ENCODE assay signal across 1 cellular context in genomic region chr2:177353084-177353483, GRCh38.
TF ChIP-seq lines count a peak whose summit lies in the region.

No MANE protein-coding gene starts in this region.

TF ChIP-seq in HepG2, 621 proteins besides CTCF, POLR2A, EP300 and RAD21:
- TF ChIP-seq FLYWCH1 (CRISPR knock-in tag; IDR thresholded peaks at IDR 0.05) (no peak), ZNF768 (CRISPR knock-in tag; IDR thresholded peaks at IDR 0.05) (no peak), KLF16 (CRISPR knock-in tag; IDR thresholded peaks at IDR 0.05) (no peak), DRAP1 (CRISPR knock-in tag; IDR thresholded peaks at IDR 0.05) (no peak), ZBTB37 (CRISPR knock-in tag; IDR thresholded peaks at IDR 0.05) (no peak), ZNF124 (CRISPR knock-in tag; IDR thresholded peaks at IDR 0.05) (no peak), AHDC1 (CRISPR knock-in tag; IDR thresholded peaks at IDR 0.05; ENCODE audit: borderline replicate concordance) (no peak), THAP7 (CRISPR knock-in tag; IDR thresholded peaks at IDR 0.05) (no peak), NFE2 (CRISPR knock-in tag; IDR thresholded peaks at IDR 0.05) (no peak), MEIS2 (CRISPR knock-in tag; IDR thresholded peaks at IDR 0.05) (no peak), ADNP (CRISPR knock-in tag; IDR thresholded peaks at IDR 0.05) (no peak)
